9 cellular contexts compared by ENCODE assay signal in the genomic region with DNA sequence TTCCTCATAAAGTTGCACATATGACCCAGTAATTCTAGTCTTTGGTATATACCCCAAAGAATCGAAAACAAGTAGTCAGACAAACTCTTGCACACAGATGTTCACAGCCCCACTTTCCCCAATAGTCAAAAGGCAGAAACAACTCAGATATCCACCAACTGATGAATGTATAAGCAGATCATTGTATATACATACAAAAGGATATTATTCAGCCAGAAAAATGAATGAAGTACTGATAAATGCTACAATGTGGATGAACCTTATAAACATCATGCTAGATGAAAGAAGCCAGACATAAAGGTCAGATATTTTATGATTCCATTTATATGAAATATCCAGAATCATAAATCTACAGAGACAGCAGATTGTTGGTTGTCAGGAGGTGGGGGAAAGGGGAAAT. TPM values are rescaled to one million over a fixed set of nuclear protein-coding genes. Genes with fewer than 3 reads are reported as not detected.
"Had no signal": no experiment of that assay in that cellular context is flagged by ENCODE, and none has a peak within 500 bp of the region (broad histone marks: within the 10 kb centered on the region; RNA-seq: fewer than 3 reads in every experiment).

No MANE protein-coding gene starts in this region.

- H3K4me2 ChIP-seq: GM23338 had no signal

- FAIRE-seq: H1, H54, HepG2 had no signal

- H3K4me3 ChIP-seq: GM23338 had no signal

- H3K27ac ChIP-seq: HL-60 had no signal

- H2AFZ ChIP-seq: GM23338 had no signal

- DNase-seq: H9, HCEC 1CT had no signal

RNA-seq across cellular contexts. Expression of gene SHCBP1L, which starts 27.3 kb away (rescaled TPM):
- total RNA-seq: GM23338, H1, H9, HepG2, HT1080 had no signal
- polyA plus RNA-seq: GM23338, H1, HepG2, IgD-negative memory B cell had no signal
